17 cellular contexts compared by ENCODE assay signal in the genomic region with DNA sequence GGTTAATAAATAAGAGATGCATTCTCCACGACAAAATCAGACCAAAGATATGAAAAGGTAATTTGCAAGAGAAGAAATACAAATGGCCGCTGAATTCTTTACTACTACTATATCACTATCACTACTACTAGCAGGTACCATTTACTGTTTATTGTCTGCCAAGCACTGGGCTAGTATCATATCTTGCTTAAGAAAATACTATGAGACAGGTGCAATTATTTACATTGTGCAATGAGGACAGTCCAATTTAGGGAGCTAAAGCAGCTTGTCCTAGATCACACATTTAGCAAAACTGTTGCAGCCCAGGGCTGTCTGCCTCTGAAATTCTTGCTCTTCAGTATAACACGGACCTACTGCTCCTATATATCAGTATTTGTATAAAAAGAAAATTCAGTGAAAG. TPM values are rescaled to one million over a fixed set of nuclear protein-coding genes. Genes with fewer than 3 reads are reported as not detected.
DNase-seq lines count a peak whose midpoint lies in the region; ATAC-seq, FAIRE-seq and TF ChIP-seq lines count a peak whose summit lies in the region.
"Had no signal": no experiment of that assay in that cellular context is flagged by ENCODE, and none has a peak within 500 bp of the region (broad histone marks: within the 10 kb centered on the region; RNA-seq: fewer than 3 reads in every experiment).

No MANE protein-coding gene starts in this region.

- H3K27ac Mint-ChIP-seq in glutamatergic neuron (ENCODE audit: unreplicated experiment): no peak overlapping the region
- H3K27ac Mint-ChIP-seq: CD4-positive, alpha-beta memory T cell had no signal

- no peaks in the 10 kb centered on the region for H3K9me3 ChIP-seq in endocrine pancreas (ENCODE audit: control insufficient read depth, low read length)
- H3K9me3 ChIP-seq in pancreas: no peaks in the 10 kb centered on the region
- H3K9me3 ChIP-seq: A549, BE2C had no signal

- no peak overlapping the region for H3K9ac ChIP-seq in endocrine pancreas (ENCODE audit: control insufficient read depth, insufficient read depth, low read length)
- H3K9ac ChIP-seq: GM23248 had no signal

- H3K27me3 Mint-ChIP-seq in glutamatergic neuron (ENCODE audit: unreplicated experiment): no peaks in the 10 kb centered on the region
- H3K27me3 Mint-ChIP-seq: CD4-positive, alpha-beta memory T cell had no signal

- H3K27me3 ChIP-seq in endocrine pancreas (ENCODE audit: control insufficient read depth, insufficient read depth, low read length) (no peaks in the 10 kb centered on the region), pancreas (no peaks in the 10 kb centered on the region)
- H3K27me3 ChIP-seq: BE2C had no signal

- FAIRE-seq in pancreas (lab: Jason Lieb, UNC): no peak
- FAIRE-seq: A549, H54 had no signal

- ATAC-seq in pancreas (peak in 3 of 4 donors; percentile 41 to 57 (median 42)), HG02884 (IDR thresholded peaks at IDR 0.05; ENCODE audit: unreplicated experiment) (no peak)
- ATAC-seq: A549, HCT116 had no signal

- H3K4me1 ChIP-seq in endocrine pancreas (ENCODE audit: control insufficient read depth, insufficient read depth, low read length) (peaks cover 9% of the 10 kb centered on the region), pancreas (peaks cover 0 to 5% (median 0%) of the 10 kb centered on the region in 3 donors)

- H3K27ac ChIP-seq in pancreas: no peak overlapping the region
- H3K27ac ChIP-seq: A549, C4-2B, GM23248 had no signal

- whole genome bisulfite sequencing in pancreas, 2 donors: 43 to 48% methylated on average over 3 of the region's 3 CpGs

- H3K9me3 Mint-ChIP-seq in glutamatergic neuron (ENCODE audit: unreplicated experiment): peaks cover 1% of the 10 kb centered on the region

- H3K4me3 ChIP-seq in endocrine pancreas (ENCODE audit: control insufficient read depth, insufficient read depth, low read length): peak overlapping the region; percentile 19
- no peak overlapping the region for H3K4me3 ChIP-seq in pancreas
- H3K4me3 ChIP-seq: A549, GM23248 had no signal

- peaks cover 2% of the 10 kb centered on the region for H3K4me1 Mint-ChIP-seq in glutamatergic neuron (ENCODE audit: low read depth, unreplicated experiment)

- intact Hi-C loops in pancreas (cut with DNase I): loop anchor here in 1 of 3 donors (5.0 kb wide), 1 partner anchor 43 kb away; no protein-coding TSS in a partner anchor

- H3K36me3 ChIP-seq in endocrine pancreas (ENCODE audit: control insufficient read depth, insufficient read depth, low read length) (no peaks in the 10 kb centered on the region), pancreas (no peaks in the 10 kb centered on the region)
- H3K36me3 ChIP-seq: BE2C had no signal

- peaks cover 4% of the 10 kb centered on the region for H3K36me3 Mint-ChIP-seq in glutamatergic neuron (ENCODE audit: unreplicated experiment)

- no peak for TF ChIP-seq CTCF in pancreas (IDR thresholded peaks at IDR 0.05)
- no peak for TF ChIP-seq CTCF in glutamatergic neuron (IDR thresholded peaks at IDR 0.05; ENCODE audit: partially characterized antibody, unreplicated experiment)

- H3K4me3 Mint-ChIP-seq in glutamatergic neuron (ENCODE audit: unreplicated experiment): no peak overlapping the region
- H3K4me3 Mint-ChIP-seq: CD4-positive, alpha-beta memory T cell had no signal

- peak; percentile 23 for DNase-seq in NCI-H748 (lab: John Stamatoyannopoulos, UW; ENCODE audit: unreplicated experiment)
- no peak for DNase-seq in NCI-H748 treated with DMSO at 0.1 percent for 48 hours (lab: John Stamatoyannopoulos, UW)
- peak; percentile 45 for DNase-seq in NCI-H146 treated with DMSO at 0.1 percent for 48 hours (lab: John Stamatoyannopoulos, UW; ENCODE audit: unreplicated experiment)
- no peak for DNase-seq in pancreas
- no peak for DNase-seq in glutamatergic neuron
- DNase-seq in NAMALWA (ENCODE audit: low spot score): no peak
- DNase-seq: BE2C; CD4-positive, alpha-beta memory T cell; GF-D8; GM23248; IMR-90 had no signal

RNA-seq across cellular contexts. Expression of a gene that starts 52.8 kb away (rescaled TPM):
- total RNA-seq in pancreas (10 to 100 TPM in 2 of 6 donors, 1 to 10 TPM in 4; 7.6 to 11.7 (median 9.2) TPM), glutamatergic neuron (ENCODE audit: unreplicated experiment) (18.8 TPM)
- polyA plus RNA-seq in pancreas: 10 to 100 TPM in 1 of 2 donors, 1 to 10 TPM in 1; 5.3 to 12.3 TPM

Comparison
In these comparisons a context has a peak if more than half of its experiments do, and no peak if none do; other contexts are left out.
1. DNase-seq: peak in NCI-H748 (single experiment) and NCI-H146 treated with DMSO at 0.1 percent for 48 hours (single experiment); none in NCI-H748 treated with DMSO at 0.1 percent for 48 hours (single experiment), pancreas (0 of 6), glutamatergic neuron (single experiment) and NAMALWA (single experiment).